9 cellular contexts compared by ENCODE assay signal in the genomic region with DNA sequence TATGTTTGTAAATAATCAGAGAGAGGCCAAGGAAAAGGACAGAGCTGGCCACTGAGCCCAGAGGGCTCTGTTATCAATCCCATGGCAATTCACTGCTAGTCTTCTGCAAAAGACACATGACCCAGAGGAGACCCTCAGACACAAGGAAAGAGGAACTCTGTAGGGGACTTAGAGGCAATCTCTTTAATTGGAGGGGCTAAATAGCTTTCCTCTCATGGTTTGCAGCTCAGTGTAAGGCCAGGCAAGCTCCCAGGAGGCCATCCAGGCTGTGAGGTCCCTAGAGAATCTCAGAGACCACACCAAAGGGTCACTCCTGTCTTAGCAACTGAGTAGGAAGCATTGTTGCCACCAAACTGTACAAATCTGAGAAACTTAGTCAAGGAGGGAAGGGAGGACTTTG. TPM values are rescaled to one million over a fixed set of nuclear protein-coding genes. Genes with fewer than 3 reads are reported as not detected.
DNase-seq lines count a peak whose midpoint lies in the region; ATAC-seq and TF ChIP-seq lines count a peak whose summit lies in the region.
"Had no signal": no experiment of that assay in that cellular context is flagged by ENCODE, and none has a peak within 500 bp of the region (broad histone marks: within the 10 kb centered on the region; RNA-seq: fewer than 3 reads in every experiment).

No MANE protein-coding gene starts in this region.

- peaks cover 30% of the 10 kb centered on the region for H3K4me1 Mint-ChIP-seq in T-helper 1 cell treated with Interleukin-12 subunit alpha and Interleukin-12 subunit beta and Interleukin-4 antibody, amounts not matched to agents 30 μg/mL and 1 μg/mL, for 36 hours (ENCODE audit: low read depth)
- peaks cover 37% of the 10 kb centered on the region for H3K4me1 Mint-ChIP-seq in activated T-helper 1 cell treated with anti-CD3 and anti-CD28 coated beads, Interleukin-12 subunit alpha, Interleukin-12 subunit beta, Interleukin-2, Interleukin-4 antibody, amounts not matched to agents 30 ng/mL and 10 ng/mL and 1 ng/mL, durations not matched to agents 14 hours and 24 hours and 36 hours (ENCODE audit: low read depth)

- peaks cover 2% of the 10 kb centered on the region for H3K27me3 ChIP-seq in suprapubic skin

- ATAC-seq in left lobe of liver, result peak; percentile 30
- no peak for ATAC-seq in GM21619 (IDR thresholded peaks at IDR 0.05; ENCODE audit: unreplicated experiment)

- peaks cover 3% of the 10 kb centered on the region for H3K27me3 Mint-ChIP-seq in T-helper 1 cell treated with Interleukin-12 subunit alpha and Interleukin-12 subunit beta and Interleukin-4 antibody, amounts not matched to agents 30 μg/mL and 1 μg/mL, for 36 hours (ENCODE audit: low read depth)
- H3K27me3 Mint-ChIP-seq in activated T-helper 1 cell treated with anti-CD3 and anti-CD28 coated beads, Interleukin-12 subunit alpha, Interleukin-12 subunit beta, Interleukin-2, Interleukin-4 antibody, amounts not matched to agents 30 ng/mL and 10 ng/mL and 1 ng/mL, durations not matched to agents 14 hours and 24 hours and 36 hours (ENCODE audit: insufficient read depth), result no peaks in the 10 kb centered on the region

- DNase-seq in T-helper 1 cell (no peak), left lobe of liver (ENCODE audit: low spot score) (no peak), suprapubic skin (ENCODE audit: low spot score in 2 of 2) (no peak), mesenteric fat pad (ENCODE audit: low spot score) (no peak), SIG-M5 treated with dmso at 0.1 percent for 504 hours (lab: John Stamatoyannopoulos, UW; ENCODE audit: unreplicated experiment) (no peak)
- no peak for DNase-seq in activated T-helper 1 cell treated with anti-CD3 and anti-CD28 coated beads, Interleukin-12 subunit alpha, Interleukin-12 subunit beta, Interleukin-2, Interleukin-4 antibody, amounts not matched to agents 30 ng/mL and 10 ng/mL and 1 ng/mL, durations not matched to agents 14 hours and 24 hours and 36 hours (ENCODE audit: low spot score)

- peak overlapping the region; percentile 70 for H3K27ac ChIP-seq in suprapubic skin
- H3K27ac ChIP-seq: 22Rv1 had no signal

- intact Hi-C loops in activated T-helper 1 cell treated with anti-CD3 and anti-CD28 coated beads, Interleukin-12 subunit alpha, Interleukin-12 subunit beta, Interleukin-2, Interleukin-4 antibody, amounts not matched to agents 30 ng/mL and 10 ng/mL and 1 ng/mL, durations not matched to agents 14 hours and 24 hours and 36 hours (cut with micrococcal nuclease), result loop anchor here (1.0 to 2.0 kb wide), 2 partner anchors 10 to 53 kb away; a partner anchor contains a TSS

- H3K4me3 Mint-ChIP-seq in T-helper 1 cell treated with Interleukin-12 subunit alpha and Interleukin-12 subunit beta and Interleukin-4 antibody, amounts not matched to agents 30 μg/mL and 1 μg/mL, for 36 hours, result peak overlapping the region; percentile 47
- H3K4me3 Mint-ChIP-seq in activated T-helper 1 cell treated with anti-CD3 and anti-CD28 coated beads, Interleukin-12 subunit alpha, Interleukin-12 subunit beta, Interleukin-2, Interleukin-4 antibody, amounts not matched to agents 30 ng/mL and 10 ng/mL and 1 ng/mL, durations not matched to agents 14 hours and 24 hours and 36 hours, result peak overlapping the region; percentile 58

- H3K9me3 Mint-ChIP-seq in T-helper 1 cell treated with Interleukin-12 subunit alpha and Interleukin-12 subunit beta and Interleukin-4 antibody, amounts not matched to agents 30 μg/mL and 1 μg/mL, for 36 hours, result no peaks in the 10 kb centered on the region
- H3K9me3 Mint-ChIP-seq in activated T-helper 1 cell treated with anti-CD3 and anti-CD28 coated beads, Interleukin-12 subunit alpha, Interleukin-12 subunit beta, Interleukin-2, Interleukin-4 antibody, amounts not matched to agents 30 ng/mL and 10 ng/mL and 1 ng/mL, durations not matched to agents 14 hours and 24 hours and 36 hours, result no peaks in the 10 kb centered on the region

- H3K4me1 ChIP-seq in suprapubic skin, result peaks cover 8% of the 10 kb centered on the region

- no peak for TF ChIP-seq CTCF in suprapubic skin (IDR thresholded peaks at IDR 0.05)

- no peak for TF ChIP-seq POLR2A in suprapubic skin (IDR thresholded peaks at IDR 0.05)

- no peak for TF ChIP-seq EP300 in suprapubic skin (IDR thresholded peaks at IDR 0.05)

- no peaks in the 10 kb centered on the region for H3K9me3 ChIP-seq in suprapubic skin

- no peaks in the 10 kb centered on the region for H3K36me3 ChIP-seq in suprapubic skin

- H3K4me3 ChIP-seq in suprapubic skin, result peak overlapping the region; percentile 29

- H3K36me3 Mint-ChIP-seq in T-helper 1 cell treated with Interleukin-12 subunit alpha and Interleukin-12 subunit beta and Interleukin-4 antibody, amounts not matched to agents 30 μg/mL and 1 μg/mL, for 36 hours (ENCODE audit: low read depth), result no peaks in the 10 kb centered on the region
- no peaks in the 10 kb centered on the region for H3K36me3 Mint-ChIP-seq in activated T-helper 1 cell treated with anti-CD3 and anti-CD28 coated beads, Interleukin-12 subunit alpha, Interleukin-12 subunit beta, Interleukin-2, Interleukin-4 antibody, amounts not matched to agents 30 ng/mL and 10 ng/mL and 1 ng/mL, durations not matched to agents 14 hours and 24 hours and 36 hours (ENCODE audit: low read depth)

- H3K27ac Mint-ChIP-seq in T-helper 1 cell treated with Interleukin-12 subunit alpha and Interleukin-12 subunit beta and Interleukin-4 antibody, amounts not matched to agents 30 μg/mL and 1 μg/mL, for 36 hours, result peak overlapping the region; percentile 67
- peak overlapping the region; percentile 54 for H3K27ac Mint-ChIP-seq in activated T-helper 1 cell treated with anti-CD3 and anti-CD28 coated beads, Interleukin-12 subunit alpha, Interleukin-12 subunit beta, Interleukin-2, Interleukin-4 antibody, amounts not matched to agents 30 ng/mL and 10 ng/mL and 1 ng/mL, durations not matched to agents 14 hours and 24 hours and 36 hours

RNA-seq across cellular contexts. Expression of a gene that starts 10.0 kb away (rescaled TPM):
- total RNA-seq in activated T-helper 1 cell treated with anti-CD3 and anti-CD28 coated beads, Interleukin-12 subunit alpha, Interleukin-12 subunit beta, Interleukin-2, Interleukin-4 antibody, amounts not matched to agents 30 ng/mL and 10 ng/mL and 1 ng/mL, durations not matched to agents 14 hours and 24 hours and 36 hours, result 1.8 and 2.0 TPM in 2 replicates
- total RNA-seq in left lobe of liver, result 0.70 TPM
- total RNA-seq in suprapubic skin, result 10 to 100 TPM in 1 of 4 donors, 1 to 10 TPM in 3; 6.8 to 14.3 (median 8.0) TPM
- total RNA-seq in mesenteric fat pad, result 5.0 TPM

RNA-seq across cellular contexts. Expression of a gene that starts 51.0 kb away (rescaled TPM):
- 316 and 330 TPM in 2 replicates for total RNA-seq in activated T-helper 1 cell treated with anti-CD3 and anti-CD28 coated beads, Interleukin-12 subunit alpha, Interleukin-12 subunit beta, Interleukin-2, Interleukin-4 antibody, amounts not matched to agents 30 ng/mL and 10 ng/mL and 1 ng/mL, durations not matched to agents 14 hours and 24 hours and 36 hours
- 76.2 TPM for total RNA-seq in left lobe of liver
- total RNA-seq in suprapubic skin, result 100 to 1,000 TPM; 145 to 246 (median 197) TPM
- total RNA-seq in mesenteric fat pad, result 132 TPM

RNA-seq across cellular contexts. Expression of a gene that starts 54.1 kb away (rescaled TPM):
- 61.0 and 66.7 TPM in 2 replicates for total RNA-seq in activated T-helper 1 cell treated with anti-CD3 and anti-CD28 coated beads, Interleukin-12 subunit alpha, Interleukin-12 subunit beta, Interleukin-2, Interleukin-4 antibody, amounts not matched to agents 30 ng/mL and 10 ng/mL and 1 ng/mL, durations not matched to agents 14 hours and 24 hours and 36 hours
- total RNA-seq in left lobe of liver (10.8 TPM), suprapubic skin (100 to 1,000 TPM in 1 of 4 donors, 10 to 100 TPM in 3; 21.1 to 101 (median 91.3) TPM), mesenteric fat pad (82.5 TPM)

RNA-seq across cellular contexts. Expression of a gene that starts 56.4 kb away (rescaled TPM):
- 12.2 and 12.3 TPM in 2 replicates for total RNA-seq in activated T-helper 1 cell treated with anti-CD3 and anti-CD28 coated beads, Interleukin-12 subunit alpha, Interleukin-12 subunit beta, Interleukin-2, Interleukin-4 antibody, amounts not matched to agents 30 ng/mL and 10 ng/mL and 1 ng/mL, durations not matched to agents 14 hours and 24 hours and 36 hours
- total RNA-seq in left lobe of liver (11.3 TPM), suprapubic skin (10 to 100 TPM; 23.7 to 76.6 (median 51.7) TPM), mesenteric fat pad (52.5 TPM)
